8 cellular contexts compared by ENCODE assay signal in the genomic region with DNA sequence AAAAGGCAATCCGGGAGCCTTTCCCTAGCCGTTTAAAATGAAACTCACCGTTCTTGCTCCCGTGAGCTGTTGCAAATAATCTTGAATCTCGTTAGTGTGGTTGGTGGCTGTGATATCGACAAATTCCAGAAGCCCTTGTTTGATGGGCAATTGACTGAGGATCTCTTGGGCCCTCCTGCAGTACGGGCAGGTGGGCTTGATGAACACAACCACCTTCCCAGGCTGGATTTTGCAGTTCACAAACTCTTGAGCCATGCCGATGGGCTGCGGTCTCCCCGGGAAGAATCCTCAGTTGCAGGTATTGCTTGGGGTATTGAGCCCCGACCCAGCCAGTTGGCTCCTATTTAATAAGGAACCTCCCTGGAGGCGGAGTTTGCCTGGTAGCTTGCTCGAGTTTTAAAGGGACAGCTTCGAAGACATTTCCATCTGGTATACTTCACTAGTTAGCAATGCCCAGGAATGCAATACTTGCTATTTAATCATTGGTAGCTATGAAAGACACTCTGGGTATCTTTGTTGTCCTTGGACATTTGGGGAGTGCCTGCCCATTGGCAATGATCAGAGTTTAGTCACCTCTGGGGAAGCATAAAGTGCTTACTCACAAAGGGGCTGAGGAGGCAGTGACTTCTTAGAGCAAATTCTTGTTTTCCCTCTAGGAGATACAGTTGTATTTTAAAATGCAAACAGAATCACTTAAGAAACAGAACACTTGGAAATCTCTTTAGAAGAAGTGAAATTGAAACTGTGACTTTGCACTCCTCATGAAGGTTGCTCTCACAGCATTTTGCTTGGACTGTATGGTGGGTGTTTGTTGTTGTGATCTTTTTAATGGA. TPM values are rescaled to one million over a fixed set of nuclear protein-coding genes. Genes with fewer than 3 reads are reported as not detected.
DNase-seq lines count a peak whose midpoint lies in the region; ATAC-seq and TF ChIP-seq lines count a peak whose summit lies in the region.

A gene with protein sequence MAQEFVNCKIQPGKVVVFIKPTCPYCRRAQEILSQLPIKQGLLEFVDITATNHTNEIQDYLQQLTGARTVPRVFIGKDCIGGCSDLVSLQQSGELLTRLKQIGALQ (minus strand): TSS at position 319 of the 833 bp plus-strand sequence. CDS start 64 bp downstream, at position 255.

- TF ChIP-seq CTCF in Peyer's patch (IDR thresholded peaks at IDR 0.05) = no peak

- peak within 1 kb of the TSS; percentile 97 for H2AFZ ChIP-seq in neuron (ENCODE audit: low read depth, low read length)

- H3K27ac Mint-ChIP-seq in activated naive CD4-positive, alpha-beta T cell treated with anti-CD3 and anti-CD28 coated beads, Interleukin-2, amount 50 U/mL, for 72 hours = peak within 1 kb of the TSS; percentile 86 to 96

- H3K9me3 ChIP-seq in Peyer's patch (no peaks in the 10 kb centered on the region), neuron (ENCODE audit: low read length) (no peaks in the 10 kb centered on the region)

- H3K27ac ChIP-seq in Peyer's patch = peak within 1 kb of the TSS; percentile 79 to 93 (median 92)

- ATAC-seq in GM19372 (IDR thresholded peaks at IDR 0.05; ENCODE audit: low read depth, unreplicated experiment) (peak; percentile 50), HG03521 (IDR thresholded peaks at IDR 0.05; ENCODE audit: unreplicated experiment) (peak; percentile 31)
- peak; percentile 10 to 61 for ATAC-seq in activated naive CD4-positive, alpha-beta T cell treated with anti-CD3 and anti-CD28 coated beads, Interleukin-2, amount 50 U/mL, for 72 hours

- H3K36me3 Mint-ChIP-seq in activated naive CD4-positive, alpha-beta T cell treated with anti-CD3 and anti-CD28 coated beads, Interleukin-2, amount 50 U/mL, for 72 hours = peaks cover 5 to 15% of the 10 kb centered on the region in 2 donors

- no peaks in the 10 kb centered on the region for H3K9me3 Mint-ChIP-seq in activated naive CD4-positive, alpha-beta T cell treated with anti-CD3 and anti-CD28 coated beads, Interleukin-2, amount 50 U/mL, for 72 hours

- H3K27me3 ChIP-seq in Peyer's patch = no peaks in the 10 kb centered on the region
- H3K27me3 ChIP-seq in neuron (ENCODE audit: insufficient read depth, low read length) = no peaks in the 10 kb centered on the region

- H3K4me3 ChIP-seq in Peyer's patch = peak within 1 kb of the TSS; percentile 56 to 94 (median 68)
- H3K4me3 ChIP-seq in neuron (ENCODE audit: low read length) = peak within 1 kb of the TSS; percentile 69

- H3K36me3 ChIP-seq in Peyer's patch (no peaks in the 10 kb centered on the region), neuron (ENCODE audit: insufficient read depth, low read length) (no peaks in the 10 kb centered on the region)

- TF ChIP-seq POLR2A in Peyer's patch (IDR thresholded peaks at IDR 0.05) = peak; percentile 94

- peaks cover 6 to 70% (median 10%) of the 10 kb centered on the region in 4 donors for H3K4me1 ChIP-seq in Peyer's patch
- H3K4me1 ChIP-seq in neuron (ENCODE audit: insufficient read depth, low read length) = peaks cover 23% of the 10 kb centered on the region

- DNase-seq in DMS114 treated with DMSO at 0.1 percent for 48 hours (lab: John Stamatoyannopoulos, UW; ENCODE audit: unreplicated experiment) (peak; percentile 54), Peyer's patch (peak; percentile 80 to 94 (median 87)), germinal center (ENCODE audit: low spot score) (peak; percentile 59), GM19238 (ENCODE audit: insufficient read length, low spot score) (no peak)
- peak in 1 of 2 donors; percentile 58 for DNase-seq in activated naive CD4-positive, alpha-beta T cell treated with anti-CD3 and anti-CD28 coated beads, Interleukin-2, amount 50 U/mL, for 72 hours (ENCODE audit: low spot score in 2 of 2)

RNA-seq across cellular contexts. Expression of the gene that starts here (rescaled TPM):
- total RNA-seq in Peyer's patch = 100 to 1,000 TPM; 126 to 311 (median 181) TPM
- total RNA-seq in activated naive CD4-positive, alpha-beta T cell treated with anti-CD3 and anti-CD28 coated beads, Interleukin-2, amount 50 U/mL, for 72 hours = 10 to 100 TPM; 28.4 to 48.4 TPM
